Comparison of ENCODE assay signal across 21 cellular contexts in genomic region chr13:113157929-113158747, GRCh38. TPM values are rescaled to one million over a fixed set of nuclear protein-coding genes. Genes with fewer than 3 reads are reported as not detected.
A peak's percentile ranks its signal among the peaks of the same experiment; 100 is the strongest.
DNase-seq lines count a peak whose midpoint lies in the region; FAIRE-seq and TF ChIP-seq lines count a peak whose summit lies in the region.
"Had no signal": no experiment of that assay in that cellular context is flagged by ENCODE, and none has a peak within 500 bp of the region (broad histone marks: within the 10 kb centered on the region; RNA-seq: fewer than 3 reads in every experiment).

Gene PROZ (plus strand): TSS chr13:113158648. CDS start chr13:113158661, 13 bp downstream.

- H3K27ac ChIP-seq in endodermal cell (ENCODE audit: low read depth, low read length) (no peak within 1 kb of the TSS), small intestine (ENCODE audit: low read depth in 1 of 2, low read length in 1 of 2) (no peak within 1 kb of the TSS)
- H3K27ac ChIP-seq: KMS-11, lower lobe of right lung, upper lobe of left lung, VCaP had no signal

- H3K4me3 Mint-ChIP-seq in IgD-negative memory B cell (peak within 1 kb of the TSS in 2 of 4 donors; percentile 17 to 68), endodermal cell (peak within 1 kb of the TSS; percentile 4)

- H3K36me3 Mint-ChIP-seq in IgD-negative memory B cell (peaks cover 4% of the 10 kb centered on the region), endodermal cell (ENCODE audit: low read depth) (peaks cover 10% of the 10 kb centered on the region)

- no peak for TF ChIP-seq CTCF in endodermal cell (conservative IDR thresholded peaks at IDR 0.05)

- H3K27me3 Mint-ChIP-seq in IgD-negative memory B cell = peaks cover 14% of the 10 kb centered on the region
- no peaks in the 10 kb centered on the region for H3K27me3 Mint-ChIP-seq in endodermal cell (ENCODE audit: insufficient read depth)

- DNase-seq in NCI-H82 (lab: John Stamatoyannopoulos, UW) (peak; percentile 74), NCI-H82 treated with DMSO at 0.1 percent for 48 hours (lab: John Stamatoyannopoulos, UW; ENCODE audit: unreplicated experiment) (no peak), endodermal cell (no peak), small intestine (peak; percentile 50), OCI-M2 (lab: John Stamatoyannopoulos, UW; ENCODE audit: unreplicated experiment) (no peak), NCI-H524 (lab: John Stamatoyannopoulos, UW) (no peak)
- no peak for DNase-seq in stimulated activated CD4-positive, alpha-beta T cell treated with anti-CD3 and anti-CD28 coated beads, Interleukin-2, amount 100 ng/mL, for 48 hours
- DNase-seq: activated CD4-positive, alpha-beta T cell treated with anti-CD3 and anti-CD28 coated beads, Interleukin-2, amount 50 U/mL, for 48 hours; EL; lower lobe of right lung; naive B cell; NCI-H1436; NCI-H446 treated with DMSO at 0.1 percent for 48 hours; stimulated activated naive CD8-positive, alpha-beta T cell treated with anti-CD3 and anti-CD28 coated beads, Interleukin-15, Interleukin-2, amounts not matched to agents 100 U/mL and 50 U/mL, for 24 hours; upper lobe of left lung had no signal

- H3K36me3 ChIP-seq in endodermal cell (ENCODE audit: control insufficient read depth, insufficient read depth, low read length) (no peaks in the 10 kb centered on the region), small intestine (ENCODE audit: control insufficient read depth in 2 of 2, insufficient read depth in 2 of 2, low read length in 2 of 2) (no peaks in the 10 kb centered on the region)
- H3K36me3 ChIP-seq: lower lobe of right lung, upper lobe of left lung had no signal

- WGBS in endodermal cell (ENCODE audit: insufficient coverage in 1 of 2, insufficient read length in 1 of 2), 2 experiments = 72 to 76% methylated on average over 13 to 16 of the region's 16 CpGs
- 25 to 50% (median 34%) methylated on average over 16 of the region's 16 CpGs for WGBS in small intestine, 3 donors

- H3K9me3 Mint-ChIP-seq in IgD-negative memory B cell = peaks cover 0 to 5% (median 2%) of the 10 kb centered on the region in 3 donors
- peaks cover 7% of the 10 kb centered on the region for H3K9me3 Mint-ChIP-seq in endodermal cell

- H3K9ac ChIP-seq in endodermal cell (ENCODE audit: extremely low read depth, low read length, poor library complexity, severe bottlenecking) = no peak within 1 kb of the TSS
- H3K9ac ChIP-seq: KMS-11 had no signal

- H3K27me3 ChIP-seq in endodermal cell (ENCODE audit: control insufficient read depth, insufficient read depth, low read length, poor library complexity, severe bottlenecking) = peaks cover 5% of the 10 kb centered on the region
- H3K27me3 ChIP-seq in small intestine (ENCODE audit: control insufficient read depth in 2 of 2, insufficient read depth in 2 of 2, low read length in 2 of 2) = peaks cover 0 to 4% of the 10 kb centered on the region in 2 donors

- H3K4me1 Mint-ChIP-seq in IgD-negative memory B cell (peaks cover 3 to 5% (median 4%) of the 10 kb centered on the region in 3 donors), endodermal cell (peaks cover 41% of the 10 kb centered on the region)

- no peak for FAIRE-seq in small intestine (lab: Jason Lieb, UNC)

- H3K27ac Mint-ChIP-seq in IgD-negative memory B cell = peak within 1 kb of the TSS in 2 of 3 donors; percentile 65 to 90
- H3K27ac Mint-ChIP-seq in endodermal cell = peak within 1 kb of the TSS; percentile 13
- H3K27ac Mint-ChIP-seq: activated T-helper 2 cell treated with anti-CD3 and anti-CD28 coated beads, Interferon-gamma antibody, Interleukin-2, Interleukin-4, amounts not matched to agents 10 μg/mL and 5 μg/mL and 100 μg/mL, durations not matched to agents 14 hours and 24 hours and 36 hours had no signal

- H3K4me1 ChIP-seq in endodermal cell (ENCODE audit: control insufficient read depth, insufficient read depth, low read length) (peaks cover 22% of the 10 kb centered on the region), small intestine (ENCODE audit: control insufficient read depth in 2 of 2, insufficient read depth in 1 of 2, low read depth in 1 of 2, low read length in 1 of 2) (no peaks in the 10 kb centered on the region)

- H3K4me3 ChIP-seq in endodermal cell (ENCODE audit: low read length) = no peak within 1 kb of the TSS
- H3K4me3 ChIP-seq in small intestine (ENCODE audit: low read depth in 1 of 2, low read length in 2 of 2) = no peak within 1 kb of the TSS
- H3K4me3 ChIP-seq: lower lobe of right lung, upper lobe of left lung had no signal

- H3K9me3 ChIP-seq in endodermal cell (ENCODE audit: control insufficient read depth, low read length) (peaks cover 13% of the 10 kb centered on the region), small intestine (ENCODE audit: control insufficient read depth, low read depth) (no peaks in the 10 kb centered on the region)
- H3K9me3 ChIP-seq: lower lobe of right lung, upper lobe of left lung had no signal

RNA-seq across cellular contexts. Expression of gene PROZ, which starts in this region (rescaled TPM):
- not detected for polyA plus RNA-seq in IgD-negative memory B cell
- total RNA-seq in endodermal cell = under 1 TPM; 0.40 to 0.84 TPM
- polyA plus RNA-seq in endodermal cell (2013, experiment 1 of 2) = 0.53 TPM
- polyA plus RNA-seq in endodermal cell (2013, experiment 2 of 2) = not detected
- polyA plus RNA-seq in small intestine = not detected
- total RNA-seq: activated T-helper 2 cell treated with anti-CD3 and anti-CD28 coated beads, Interferon-gamma antibody, Interleukin-2, Interleukin-4, amounts not matched to agents 10 μg/mL and 5 μg/mL and 100 μg/mL, durations not matched to agents 14 hours and 24 hours and 36 hours; cardiac septum; lower lobe of right lung; pulmonary artery endothelial cell; upper lobe of left lung had no signal

Comparison
In these comparisons a context has a peak if more than half of its experiments do, and no peak if none do; other contexts are left out.
1. Peak in DNase-seq in small intestine; RNA of the gene not detected or under 1 TPM.